ENCODE assay signal across 1 cellular context in genomic region chr20:58309607-58310290, GRCh38.
TF ChIP-seq lines count a peak whose summit lies in the region.

Gene RAB22A (plus strand): TSS chr20:58309715. CDS start chr20:58309977, 262 bp downstream.

TF ChIP-seq in GM12878, 131 proteins besides CTCF, POLR2A, EP300 and RAD21 (continued from another document and continues in another):
- TF ChIP-seq BACH1 (IDR thresholded peaks at IDR 0.05; ENCODE audit: borderline replicate concordance): peak; percentile 87
- TF ChIP-seq SREBF2 (IDR thresholded peaks at IDR 0.05; ENCODE audit: low read length): no peak
- no peak for TF ChIP-seq BCL11A (IDR thresholded peaks at IDR 0.05; ENCODE audit: low read depth, low read length)
- 0 out of 2 replicates have a peak, but pooled peaks have one; percentile 31 for TF ChIP-seq ZNF592 (IDR thresholded peaks at IDR 0.05)
- TF ChIP-seq NKRF (conservative IDR thresholded peaks at IDR 0.05): peak; percentile 96
- TF ChIP-seq E2F8 (IDR thresholded peaks at IDR 0.05; ENCODE audit: low read depth, partially characterized antibody): no peak
- TF ChIP-seq RAD51 (IDR thresholded peaks at IDR 0.05): no peak
- TF ChIP-seq SP1 (IDR thresholded peaks at IDR 0.05; ENCODE audit: low read depth, low read length): no peak
- no peak for TF ChIP-seq FOXK2 (IDR thresholded peaks at IDR 0.05)
- TF ChIP-seq E4F1 (IDR thresholded peaks at IDR 0.05; ENCODE audit: borderline replicate concordance, partially characterized antibody): no peak
- no peak for TF ChIP-seq PRDM15 (CRISPR knock-in tag; IDR thresholded peaks at IDR 0.05)
- TF ChIP-seq SIN3A (IDR thresholded peaks at IDR 0.05; ENCODE audit: low read depth, low read length): no peak
- no peak for TF ChIP-seq GABPA (IDR thresholded peaks at IDR 0.05; ENCODE audit: low read depth)
- TF ChIP-seq CHD4 (IDR thresholded peaks at IDR 0.05): no peak
- TF ChIP-seq MEF2A (IDR thresholded peaks at IDR 0.05; ENCODE audit: insufficient read depth, low read depth, low read length): 0 out of 2 replicates have a peak, but pooled peaks have one; percentile 28
- TF ChIP-seq ZBED1 (IDR thresholded peaks at IDR 0.05; ENCODE audit: borderline replicate concordance): no peak
- peak; percentile 72 for TF ChIP-seq ZNF687 (IDR thresholded peaks at IDR 0.05)
- no peak for TF ChIP-seq BCLAF1 (IDR thresholded peaks at IDR 0.05)
- peak; percentile 98 for TF ChIP-seq LARP7 (IDR thresholded peaks at IDR 0.05)
- no peak for TF ChIP-seq HCFC1 (IDR thresholded peaks at IDR 0.05; ENCODE audit: low read length)
- TF ChIP-seq POLR2AphosphoS2 (IDR thresholded peaks at IDR 0.05; ENCODE audit: low read depth, low read length): 0 out of 2 replicates have a peak, but pooled peaks have one; percentile 4
- no peak for TF ChIP-seq NR2C2 (IDR thresholded peaks at IDR 0.05; ENCODE audit: borderline replicate concordance, control insufficient read depth, insufficient read length, low read depth)
- peak; percentile 42 for TF ChIP-seq KLF5 (IDR thresholded peaks at IDR 0.05; ENCODE audit: partially characterized antibody)
- no peak for TF ChIP-seq ESRRA (IDR thresholded peaks at IDR 0.05; ENCODE audit: low read length)
- TF ChIP-seq PAX5 (IDR thresholded peaks at IDR 0.05; ENCODE audit: borderline replicate concordance, low read depth, low read length): no peak
- TF ChIP-seq IRF5 (IDR thresholded peaks at IDR 0.05; ENCODE audit: borderline replicate concordance): no peak
- no peak for TF ChIP-seq MEF2B (IDR thresholded peaks at IDR 0.05; ENCODE audit: partially characterized antibody, poor library complexity, severe bottlenecking)
- TF ChIP-seq SUPT20H (IDR thresholded peaks at IDR 0.05; ENCODE audit: borderline replicate concordance, control insufficient read depth, low read depth, low read length): no peak
- no peak for TF ChIP-seq SREBF1 (IDR thresholded peaks at IDR 0.05; ENCODE audit: low read length)
- 0 out of 2 replicates have a peak, but pooled peaks have one; percentile 48 for TF ChIP-seq TCF3 (IDR thresholded peaks at IDR 0.05; ENCODE audit: borderline replicate concordance, insufficient read depth, low read depth, low read length)
- peak; percentile 95 for TF ChIP-seq YY1 (IDR thresholded peaks at IDR 0.05; ENCODE audit: low read depth, low read length)
- TF ChIP-seq HDAC2 (IDR thresholded peaks at IDR 0.05): no peak
- 0 out of 2 replicates have a peak, but pooled peaks have one; percentile 36 for TF ChIP-seq STAT1 (conservative IDR thresholded peaks at IDR 0.05)
